Comparison of ENCODE assay signal across 8 cellular contexts in genomic region chr11:3580487-3581388, GRCh38.
DNase-seq lines count a peak whose midpoint lies in the region; ATAC-seq, FAIRE-seq and TF ChIP-seq lines count a peak whose summit lies in the region.
"Not testable (repeated sequence)": the region's sequence is repeated elsewhere in the genome, so short reads cannot be mapped to it uniquely, and the experiment has no call there.

No MANE protein-coding gene starts in this region.

- peak overlapping the region; percentile 46 for H3K4me3 ChIP-seq in LNCaP clone FGC (ENCODE audit: low read depth, low read length)
- peak overlapping the region; percentile 22 for H3K4me3 ChIP-seq in RWPE2 (ENCODE audit: severe bottlenecking)
- peak overlapping the region in 1 of 2 donors; percentile 44 for H3K4me3 ChIP-seq in kidney (ENCODE audit: low read length in 2 of 2)
- peak overlapping the region; percentile 6 to 51 for H3K4me3 ChIP-seq in testis

- not testable (repeated sequence) for H3K9ac ChIP-seq in kidney (ENCODE audit: low read length in 2 of 2)

- H3K9me3 Mint-ChIP-seq in dendritic cell treated with granulocyte-macrophage colony-stimulating factor and Interleukin-4, amounts not matched to agents 40 ng/mL and 50 ng/mL, for 4 days: not testable (repeated sequence)

- not testable (repeated sequence) for H3K9me3 ChIP-seq in RWPE2 (ENCODE audit: severe bottlenecking); kidney (ENCODE audit: control insufficient read depth in 1 of 2, low read length in 2 of 2); testis

- not testable (repeated sequence) for H3K27ac Mint-ChIP-seq in dendritic cell treated with granulocyte-macrophage colony-stimulating factor and Interleukin-4, amounts not matched to agents 40 ng/mL and 50 ng/mL, for 4 days

- not testable (repeated sequence) for H3K27me3 ChIP-seq in RWPE2 (ENCODE audit: insufficient read depth, poor library complexity, severe bottlenecking); testis

- H3K4me1 ChIP-seq in RWPE2 (ENCODE audit: insufficient read depth, poor library complexity, severe bottlenecking); kidney (ENCODE audit: control insufficient read depth in 1 of 2, insufficient read depth in 1 of 2, low read depth in 1 of 2, low read length in 2 of 2); testis: not testable (repeated sequence)

- not testable (repeated sequence) for H3K36me3 Mint-ChIP-seq in dendritic cell treated with granulocyte-macrophage colony-stimulating factor and Interleukin-4, amounts not matched to agents 40 ng/mL and 50 ng/mL, for 4 days (ENCODE audit: low read depth)

- 2% methylated on average over 58 of the region's 92 CpGs; no CpG with 5 or more reads in 1 of the 2 donors for WGBS in testis, 2 donors

- not testable (repeated sequence) for FAIRE-seq in kidney (lab: Jason Lieb, UNC)

- not testable (repeated sequence) for H3K36me3 ChIP-seq in RWPE2 (ENCODE audit: low read depth); kidney (ENCODE audit: control insufficient read depth in 1 of 2, insufficient read depth in 2 of 2, low read length in 2 of 2); testis (ENCODE audit: low read depth, missing control alignments)

- H3K27ac ChIP-seq in RWPE2 (ENCODE audit: poor library complexity, severe bottlenecking); kidney (ENCODE audit: low read depth in 2 of 2, low read length in 2 of 2); testis: not testable (repeated sequence)

- H3K4me3 Mint-ChIP-seq in dendritic cell treated with granulocyte-macrophage colony-stimulating factor and Interleukin-4, amounts not matched to agents 40 ng/mL and 50 ng/mL, for 4 days: peak overlapping the region; percentile 71

- peaks cover 11% of the 10 kb centered on the region for H3K4me1 Mint-ChIP-seq in dendritic cell treated with granulocyte-macrophage colony-stimulating factor and Interleukin-4, amounts not matched to agents 40 ng/mL and 50 ng/mL, for 4 days (ENCODE audit: low read depth)

- peak; percentile 41; the same call in 1 of the 3 replicates for ATAC-seq in RWPE2 (ENCODE audit: low read depth)
- not testable (repeated sequence) for ATAC-seq in sciatic nerve

- intact Hi-C loops in dendritic cell treated with granulocyte-macrophage colony-stimulating factor and Interleukin-4, amounts not matched to agents 40 ng/mL and 50 ng/mL, for 4 days (cut with micrococcal nuclease); kidney (cut with DNase I); sciatic nerve (cut with DNase I); testis (cut with DNase I; ENCODE audit: low total_unique reads): not testable (repeated sequence)

- TF ChIP-seq CTCF in LNCaP clone FGC (IDR thresholded peaks at IDR 0.05; ENCODE audit: control insufficient read depth, extremely low read depth, insufficient read depth): peak; percentile 86
- TF ChIP-seq CTCF in RWPE2 (IDR thresholded peaks at IDR 0.05; ENCODE audit: poor library complexity, severe bottlenecking): peak; percentile 83
- TF ChIP-seq CTCF in kidney (IDR thresholded peaks at IDR 0.05; ENCODE audit: borderline replicate concordance, extremely low read depth, insufficient read depth): peak; percentile 65
- peak; percentile 86 to 91 (median 86) for TF ChIP-seq CTCF in testis (IDR thresholded peaks at IDR 0.05)

- DNase-seq in DMS53 (lab: John Stamatoyannopoulos, UW) (peak; percentile 64), activated T-cell treated with anti-CD3 and anti-CD28 coated beads for 1 hour (ENCODE audit: low read depth) (peak; percentile 45), kidney (peak; percentile 84), sciatic nerve (ENCODE audit: low spot score) (peak; percentile 64), testis (peak; percentile 51)
- not testable (repeated sequence) for DNase-seq in LNCaP clone FGC (ENCODE audit: low read depth); RWPE2 (ENCODE audit: low spot score)

- TF ChIP-seq POLR2A in testis (IDR thresholded peaks at IDR 0.05): not testable (repeated sequence)

- H3K27me3 Mint-ChIP-seq in dendritic cell treated with granulocyte-macrophage colony-stimulating factor and Interleukin-4, amounts not matched to agents 40 ng/mL and 50 ng/mL, for 4 days: peaks cover 73% of the 10 kb centered on the region
